ENCODE assay signal across 8 cellular contexts in genomic region chr1:160206421-160207117, GRCh38. TPM values are rescaled to one million over a fixed set of nuclear protein-coding genes. Genes with fewer than 3 reads are reported as not detected.
DNase-seq lines count a peak whose midpoint lies in the region; ATAC-seq lines count a peak whose summit lies in the region.

No MANE protein-coding gene starts in this region.

- H3K27ac ChIP-seq in iPS-18a (ENCODE audit: low read length) (no peak overlapping the region), stomach smooth muscle (ENCODE audit: low read length) (peak overlapping the region; percentile 85)

- no peaks in the 10 kb centered on the region for H3K9me3 ChIP-seq in MG63
- H3K9me3 ChIP-seq in adipocyte (ENCODE audit: control insufficient read depth, low read length) = no peaks in the 10 kb centered on the region
- H3K9me3 ChIP-seq in iPS-18a (ENCODE audit: control insufficient read depth, low read depth, low read length) = no peaks in the 10 kb centered on the region
- H3K9me3 ChIP-seq in stomach smooth muscle (ENCODE audit: control insufficient read depth in 2 of 2, low read length in 2 of 2) = no peaks in the 10 kb centered on the region

- H3K4me1 ChIP-seq in adipocyte (ENCODE audit: control insufficient read depth, insufficient read depth, low read length) = peaks cover 53% of the 10 kb centered on the region
- peaks cover 56% of the 10 kb centered on the region for H3K4me1 ChIP-seq in iPS-18a (ENCODE audit: control insufficient read depth, low read depth, low read length)
- H3K4me1 ChIP-seq in stomach smooth muscle (ENCODE audit: control insufficient read depth, insufficient read depth, low read length) = peaks cover 62% of the 10 kb centered on the region

- peak overlapping the region; percentile 96 for H3K9ac ChIP-seq in adipocyte (ENCODE audit: low read length)
- peak overlapping the region; percentile 86 for H3K9ac ChIP-seq in iPS-18a (ENCODE audit: low read length)
- peak overlapping the region; percentile 90 to 92 for H3K9ac ChIP-seq in stomach smooth muscle (ENCODE audit: low read length in 2 of 2)

- H3K4me3 ChIP-seq in MG63 = peak overlapping the region; percentile 80
- peak overlapping the region; percentile 91 for H3K4me3 ChIP-seq in adipocyte (ENCODE audit: low read length)
- H3K4me3 ChIP-seq in iPS-18a (ENCODE audit: low read length) = peak overlapping the region; percentile 83
- H3K4me3 ChIP-seq in stomach smooth muscle (ENCODE audit: low read length in 2 of 2) = peak overlapping the region; percentile 91 to 93

- peak; percentile 96 for DNase-seq in EL
- peak; percentile 70 for DNase-seq in MG63
- peak; percentile 87 for DNase-seq in adipocyte (ENCODE audit: low read depth)
- DNase-seq in DMS53 treated with DMSO at 0.1 percent for 48 hours (lab: John Stamatoyannopoulos, UW; ENCODE audit: unreplicated experiment) = no peak

- ATAC-seq in HG03108 (IDR thresholded peaks at IDR 0.05; ENCODE audit: unreplicated experiment) = no peak
- no peak for ATAC-seq in HG02759 (IDR thresholded peaks at IDR 0.05; ENCODE audit: unreplicated experiment)

- H3K27me3 ChIP-seq in MG63 (no peaks in the 10 kb centered on the region), adipocyte (replicated peaks; ENCODE audit: control insufficient read depth, insufficient read depth, low read length) (no peaks in the 10 kb centered on the region), iPS-18a (ENCODE audit: control insufficient read depth, insufficient read depth, low read length) (no peaks in the 10 kb centered on the region), stomach smooth muscle (ENCODE audit: control insufficient read depth in 1 of 2, insufficient read depth in 2 of 2, low read length in 2 of 2) (no peaks in the 10 kb centered on the region)

- H3K36me3 ChIP-seq in MG63 = peaks cover 59% of the 10 kb centered on the region
- H3K36me3 ChIP-seq in adipocyte (ENCODE audit: control insufficient read depth, insufficient read depth, low read length, severe bottlenecking) = peaks cover 37% of the 10 kb centered on the region
- peaks cover 24% of the 10 kb centered on the region for H3K36me3 ChIP-seq in iPS-18a (ENCODE audit: control insufficient read depth, low read depth, low read length)
- H3K36me3 ChIP-seq in stomach smooth muscle (ENCODE audit: control insufficient read depth in 2 of 2, insufficient read depth in 2 of 2, low read length in 2 of 2) = peaks cover 3 to 11% of the 10 kb centered on the region in 2 donors

RNA-seq across cellular contexts. Expression of gene PEA15, which starts 1.4 kb away (rescaled TPM):
- total RNA-seq in MG63 (2014; rRNA removed; shearing (Covaris generic); ENCODE audit: low replicate concordance) = 243 and 355 TPM in 2 replicates

RNA-seq across cellular contexts. Expression of gene CASQ1, which starts 16.2 kb away (rescaled TPM):
- total RNA-seq in MG63 (2014; rRNA removed; shearing (Covaris generic); ENCODE audit: low replicate concordance) = not detected in 2 replicates

RNA-seq across cellular contexts. Expression of gene ATP1A4, which starts 55.2 kb away (rescaled TPM):
- total RNA-seq in MG63 (2014; rRNA removed; shearing (Covaris generic); ENCODE audit: low replicate concordance) = not detected in 2 replicates

RNA-seq across cellular contexts. Expression of gene DCAF8, which starts 55.8 kb away (rescaled TPM):
- total RNA-seq in MG63 (2014; rRNA removed; shearing (Covaris generic); ENCODE audit: low replicate concordance) = 46.3 and 71.9 TPM in 2 replicates
